Comparison of ENCODE assay signal across 20 cellular contexts in genomic region chr10:54903770-54904169, GRCh38.
DNase-seq lines count a peak whose midpoint lies in the region; TF ChIP-seq lines count a peak whose summit lies in the region.
"Had no signal": no experiment of that assay in that cellular context is flagged by ENCODE, and none has a peak within 500 bp of the region (broad histone marks: within the 10 kb centered on the region; RNA-seq: fewer than 3 reads in every experiment).

No MANE protein-coding gene starts in this region.

- no peak overlapping the region for H2BK15ac ChIP-seq in mesenchymal stem cell (ENCODE audit: low read depth, poor library complexity, severe bottlenecking)

- H3K23ac ChIP-seq in mesenchymal stem cell (ENCODE audit: low read length in 2 of 2) = no peak overlapping the region

- no peak overlapping the region for H3K14ac ChIP-seq in mesenchymal stem cell (ENCODE audit: low read length in 2 of 2)

- H3K27me3 ChIP-seq in neural cell (ENCODE audit: insufficient read depth, low read depth, low read length) = no peaks in the 10 kb centered on the region
- H3K27me3 ChIP-seq in mesenchymal stem cell (ENCODE audit: control insufficient read depth in 1 of 2, insufficient read depth in 1 of 2, low read length in 2 of 2) = no peaks in the 10 kb centered on the region
- H3K27me3 ChIP-seq: BE2C; BLaER1 treated with 17β-estradiol and CSF1 and Interleukin-3, amounts not matched to agents 10 nM and 100 nM had no signal

- no peaks in the 10 kb centered on the region for H3K4me1 ChIP-seq in mesenchymal stem cell (ENCODE audit: control insufficient read depth, insufficient read depth, low read depth, low read length)
- H3K4me1 ChIP-seq: A549; BLaER1 treated with 17β-estradiol and CSF1 and Interleukin-3, amounts not matched to agents 10 nM and 100 nM; Caco-2; HAP-1 had no signal

- no peak overlapping the region for H2AK5ac ChIP-seq in mesenchymal stem cell (ENCODE audit: low read length, severe bottlenecking)

- no peaks in the 10 kb centered on the region for H3K36me3 ChIP-seq in neural cell (ENCODE audit: insufficient read depth, low read length)
- no peaks in the 10 kb centered on the region for H3K36me3 ChIP-seq in mesenchymal stem cell (ENCODE audit: control insufficient read depth in 1 of 2, insufficient read depth in 2 of 2, low read depth in 1 of 2, low read length in 2 of 2)
- H3K36me3 ChIP-seq: BE2C; BLaER1 treated with 17β-estradiol and CSF1 and Interleukin-3, amounts not matched to agents 10 nM and 100 nM; HAP-1 had no signal

- no peaks in the 10 kb centered on the region for H4K20me1 ChIP-seq in neural cell (ENCODE audit: insufficient read depth)
- H4K20me1 ChIP-seq: BLaER1 treated with 17β-estradiol and CSF1 and Interleukin-3, amounts not matched to agents 10 nM and 100 nM had no signal

- H2BK120ac ChIP-seq in mesenchymal stem cell (ENCODE audit: low read depth, low read length) = no peak overlapping the region

- H2BK12ac ChIP-seq in mesenchymal stem cell (ENCODE audit: low read length in 2 of 2) = no peak overlapping the region

- no peak overlapping the region for H2BK5ac ChIP-seq in mesenchymal stem cell (ENCODE audit: low read depth, low read length, poor library complexity, severe bottlenecking)

- H3K79me1 ChIP-seq in mesenchymal stem cell (replicated peaks; ENCODE audit: low read length, poor library complexity, severe bottlenecking) = no peaks in the 10 kb centered on the region

- no peaks in the 10 kb centered on the region for H3K9me2 ChIP-seq in neural cell (ENCODE audit: insufficient read depth, low read length)

- H3K4ac ChIP-seq in mesenchymal stem cell (ENCODE audit: low read depth in 1 of 2, low read length in 2 of 2) = no peak overlapping the region

- no peak overlapping the region for H3K4me2 ChIP-seq in neural cell (ENCODE audit: low read length)
- H3K4me2 ChIP-seq in mesenchymal stem cell (ENCODE audit: low read length, poor library complexity, severe bottlenecking) = no peak overlapping the region
- H3K4me2 ChIP-seq: A549; BLaER1 treated with 17β-estradiol and CSF1 and Interleukin-3, amounts not matched to agents 10 nM and 100 nM had no signal

- H4K91ac ChIP-seq in mesenchymal stem cell (ENCODE audit: low read length) = no peak overlapping the region

- TF ChIP-seq CTCF in neural cell (IDR thresholded peaks at IDR 0.05; ENCODE audit: poor library complexity, severe bottlenecking) = no peak

- no peak overlapping the region for H2AFZ ChIP-seq in neural cell (ENCODE audit: low read depth, low read length)
- H2AFZ ChIP-seq in mesenchymal stem cell (ENCODE audit: low read depth, low read length) = no peak overlapping the region

- H3K79me2 ChIP-seq in neural cell (replicated peaks; ENCODE audit: insufficient read depth, low read length) = no peaks in the 10 kb centered on the region

- TF ChIP-seq RAD21 in neural cell (conservative IDR thresholded peaks at IDR 0.05) = no peak

- H3K9ac ChIP-seq in neural cell (ENCODE audit: low read length) (no peak overlapping the region), mesenchymal stem cell (ENCODE audit: low read length) (no peak overlapping the region)
- H3K9ac ChIP-seq: BLaER1 treated with 17β-estradiol and CSF1 and Interleukin-3, amounts not matched to agents 10 nM and 100 nM had no signal

- peak; percentile 65 for TF ChIP-seq EP300 in neural cell (conservative IDR thresholded peaks at IDR 0.05; ENCODE audit: poor library complexity, severe bottlenecking)

- H3F3A ChIP-seq in neural cell (ENCODE audit: insufficient read depth, low read length, poor library complexity, severe bottlenecking) = no peaks in the 10 kb centered on the region

- no CpG with 5 or more reads among the region's 1 CpG for WGBS in mesenchymal stem cell

- no peak overlapping the region for H4K8ac ChIP-seq in mesenchymal stem cell (ENCODE audit: low read length)

- H3K4me3 ChIP-seq in neural cell (ENCODE audit: low read length) (no peak overlapping the region), mesenchymal stem cell (ENCODE audit: insufficient read depth in 1 of 2, low read depth in 1 of 2, low read length in 2 of 2) (no peak overlapping the region)
- H3K4me3 ChIP-seq: A549; BLaER1 treated with 17β-estradiol and CSF1 and Interleukin-3, amounts not matched to agents 10 nM and 100 nM; HAP-1 had no signal

- H3K27ac ChIP-seq in neural cell (ENCODE audit: low read length) (no peak overlapping the region), mesenchymal stem cell (ENCODE audit: low read length, poor library complexity, severe bottlenecking) (no peak overlapping the region)
- H3K27ac ChIP-seq: A549; BLaER1 treated with 17β-estradiol and CSF1 and Interleukin-3, amounts not matched to agents 10 nM and 100 nM had no signal

- H3K9me3 ChIP-seq in neural cell (ENCODE audit: low read length) (no peaks in the 10 kb centered on the region), mesenchymal stem cell (ENCODE audit: control insufficient read depth, low read length) (no peaks in the 10 kb centered on the region)
- H3K9me3 ChIP-seq: A549; BE2C; BLaER1 treated with 17β-estradiol and CSF1 and Interleukin-3, amounts not matched to agents 10 nM and 100 nM; Caco-2; HAP-1 had no signal

- H3K18ac ChIP-seq in mesenchymal stem cell (ENCODE audit: low read depth in 1 of 2, low read length in 2 of 2) = no peak overlapping the region

- DNase-seq in COR-L47 (lab: John Stamatoyannopoulos, UW) (peak; percentile 9), NCI-H1417 treated with DMSO at 0.1 percent for 48 hours (lab: John Stamatoyannopoulos, UW) (peak; percentile 22), NCI-H69 (lab: John Stamatoyannopoulos, UW) (peak; percentile 70), mesenchymal stem cell (no peak)
- no peak for DNase-seq in activated naive CD4-positive, alpha-beta T cell (lab: John Stamatoyannopoulos, UW)
- DNase-seq in activated CD4-positive, alpha-beta T cell treated with anti-CD3 and anti-CD28 coated beads for 4 hours = no peak
- DNase-seq: 8988T; ACHN; AML-193; BE2C; Caco-2; CD4-positive, alpha-beta T cell; CD8-positive, alpha-beta memory T cell; DMS153; DND-41; GOT3 had no signal

TF ChIP-seq in neural cell, 6 proteins besides CTCF, POLR2A, EP300 and RAD21:
- TF ChIP-seq POLR2AphosphoS5 (IDR thresholded peaks at IDR 0.05) (peak; percentile 71), TAF1 (IDR thresholded peaks at IDR 0.05; ENCODE audit: low read depth) (no peak)
- TF ChIP-seq, protein P1, sequence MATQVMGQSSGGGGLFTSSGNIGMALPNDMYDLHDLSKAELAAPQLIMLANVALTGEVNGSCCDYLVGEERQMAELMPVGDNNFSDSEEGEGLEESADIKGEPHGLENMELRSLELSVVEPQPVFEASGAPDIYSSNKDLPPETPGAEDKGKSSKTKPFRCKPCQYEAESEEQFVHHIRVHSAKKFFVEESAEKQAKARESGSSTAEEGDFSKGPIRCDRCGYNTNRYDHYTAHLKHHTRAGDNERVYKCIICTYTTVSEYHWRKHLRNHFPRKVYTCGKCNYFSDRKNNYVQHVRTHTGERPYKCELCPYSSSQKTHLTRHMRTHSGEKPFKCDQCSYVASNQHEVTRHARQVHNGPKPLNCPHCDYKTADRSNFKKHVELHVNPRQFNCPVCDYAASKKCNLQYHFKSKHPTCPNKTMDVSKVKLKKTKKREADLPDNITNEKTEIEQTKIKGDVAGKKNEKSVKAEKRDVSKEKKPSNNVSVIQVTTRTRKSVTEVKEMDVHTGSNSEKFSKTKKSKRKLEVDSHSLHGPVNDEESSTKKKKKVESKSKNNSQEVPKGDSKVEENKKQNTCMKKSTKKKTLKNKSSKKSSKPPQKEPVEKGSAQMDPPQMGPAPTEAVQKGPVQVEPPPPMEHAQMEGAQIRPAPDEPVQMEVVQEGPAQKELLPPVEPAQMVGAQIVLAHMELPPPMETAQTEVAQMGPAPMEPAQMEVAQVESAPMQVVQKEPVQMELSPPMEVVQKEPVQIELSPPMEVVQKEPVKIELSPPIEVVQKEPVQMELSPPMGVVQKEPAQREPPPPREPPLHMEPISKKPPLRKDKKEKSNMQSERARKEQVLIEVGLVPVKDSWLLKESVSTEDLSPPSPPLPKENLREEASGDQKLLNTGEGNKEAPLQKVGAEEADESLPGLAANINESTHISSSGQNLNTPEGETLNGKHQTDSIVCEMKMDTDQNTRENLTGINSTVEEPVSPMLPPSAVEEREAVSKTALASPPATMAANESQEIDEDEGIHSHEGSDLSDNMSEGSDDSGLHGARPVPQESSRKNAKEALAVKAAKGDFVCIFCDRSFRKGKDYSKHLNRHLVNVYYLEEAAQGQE (IDR thresholded peaks at IDR 0.05; ENCODE audit: borderline replicate concordance) = no peak

Comparison
In these comparisons a context has a peak if more than half of its experiments do, and no peak if none do; other contexts are left out.
1. DNase-seq: peak in COR-L47 (single experiment), NCI-H1417 treated with DMSO at 0.1 percent for 48 hours (single experiment) and NCI-H69 (single experiment); none in activated naive CD4-positive, alpha-beta T cell (0 of 4), activated CD4-positive, alpha-beta T cell treated with anti-CD3 and anti-CD28 coated beads for 4 hours (0 of 2) and mesenchymal stem cell (single experiment).